9 cellular contexts compared by ENCODE assay signal in the genomic region with DNA sequence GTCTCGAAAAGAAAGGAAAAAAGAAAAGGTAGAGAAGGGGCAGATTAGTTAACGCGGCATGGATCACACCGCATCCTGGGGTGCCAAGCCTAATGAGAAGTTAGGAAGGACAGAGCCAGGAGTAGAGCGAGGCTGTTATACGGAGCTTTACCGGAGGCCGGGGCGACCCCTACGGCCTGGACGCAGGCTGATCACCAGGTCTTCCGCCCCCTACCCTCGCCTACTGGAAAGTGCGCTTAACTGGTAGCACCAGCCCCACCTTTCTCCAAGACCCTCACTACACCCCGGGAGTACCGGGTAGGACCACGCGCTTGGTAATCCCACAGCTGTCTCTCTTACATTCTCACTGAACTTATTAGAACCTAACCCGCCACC. TPM values are rescaled to one million over a fixed set of nuclear protein-coding genes. Genes with fewer than 3 reads are reported as not detected.
A peak's percentile ranks its signal among the peaks of the same experiment; 100 is the strongest.
DNase-seq lines count a peak whose midpoint lies in the region; ATAC-seq and TF ChIP-seq lines count a peak whose summit lies in the region.
"Had no signal": no experiment of that assay in that cellular context is flagged by ENCODE, and none has a peak within 500 bp of the region (broad histone marks: within the 10 kb centered on the region; RNA-seq: fewer than 3 reads in every experiment).

No MANE protein-coding gene starts in this region.

- no peak for TF ChIP-seq POLR2A in esophagus squamous epithelium (IDR thresholded peaks at IDR 0.05)

- H3K36me3 ChIP-seq in ES-I3 (ENCODE audit: insufficient read depth, low read length) (peaks cover 6% of the 10 kb centered on the region), SK-N-MC (ENCODE audit: insufficient read depth, low read length) (no peaks in the 10 kb centered on the region), esophagus squamous epithelium (peaks cover 0 to 28% (median 0%) of the 10 kb centered on the region in 3 donors)

- H3K27me3 ChIP-seq in esophagus squamous epithelium, result no peaks in the 10 kb centered on the region

- no peaks in the 10 kb centered on the region for H3K4me1 ChIP-seq in ES-I3 (ENCODE audit: insufficient read depth, low read length)
- H3K4me1 ChIP-seq in esophagus squamous epithelium, result peaks cover 0 to 42% (median 5%) of the 10 kb centered on the region in 3 donors

- DNase-seq in H4 (ENCODE audit: low spot score), result peak; percentile 11
- DNase-seq in SK-N-MC (ENCODE audit: low read depth, low spot score), result no peak
- DNase-seq in esophagus squamous epithelium (lab: John Stamatoyannopoulos, UW), result no peak
- DNase-seq in neural crest cell (ENCODE audit: low read depth, low spot score), result peak; percentile 33
- DNase-seq in G401 (ENCODE audit: low spot score), result no peak
- no peak for DNase-seq in medulla oblongata (ENCODE audit: extremely low spot score)

- peaks cover 13% of the 10 kb centered on the region for H3K36me3 Mint-ChIP-seq in neural crest cell (ENCODE audit: low read depth)

- WGBS in esophagus squamous epithelium, 2 donors, result 1% methylated on average over 19 of the region's 19 CpGs

- peaks cover 6% of the 10 kb centered on the region for H3K9me3 Mint-ChIP-seq in neural crest cell

- H3K4me1 Mint-ChIP-seq in neural crest cell, result peaks cover 47% of the 10 kb centered on the region

- H3K9ac ChIP-seq in ES-I3 (ENCODE audit: low read depth, low read length) (peak overlapping the region; percentile 86), SK-N-MC (ENCODE audit: insufficient read length) (no peak overlapping the region)

- H3K4me3 ChIP-seq in SK-N-MC (peak overlapping the region; percentile 80), esophagus squamous epithelium (peak overlapping the region; percentile 71 to 91 (median 85))

- peaks cover 12% of the 10 kb centered on the region for H3K27me3 Mint-ChIP-seq in neural crest cell (ENCODE audit: low read depth)

- TF ChIP-seq CTCF in esophagus squamous epithelium (IDR thresholded peaks at IDR 0.05) (no peak), neural crest cell (conservative IDR thresholded peaks at IDR 0.05) (no peak)

- peak overlapping the region; percentile 99 for H3K4me3 Mint-ChIP-seq in neural crest cell

- H3K9me3 ChIP-seq in ES-I3 (ENCODE audit: control insufficient read depth, insufficient read depth, low read length) (peaks cover 3% of the 10 kb centered on the region), SK-N-MC (ENCODE audit: low read depth, low read length) (no peaks in the 10 kb centered on the region; the same call in 1 of the 2 replicates), esophagus squamous epithelium (peaks cover 0 to 4% (median 0%) of the 10 kb centered on the region in 3 donors)

- peak overlapping the region; percentile 97 for H3K27ac Mint-ChIP-seq in neural crest cell (ENCODE audit: unreplicated experiment)

- H3K27ac ChIP-seq in SK-N-MC (peak overlapping the region; percentile 16; the same call in 1 of the 2 replicates), esophagus squamous epithelium (peak overlapping the region; percentile 96 to 98 (median 98))

- in situ Hi-C loops in G401 (cut with HindIII; ENCODE audit: low sequenced_read_pairs), result no loop called here

- no peak for ATAC-seq in HG03159 (IDR thresholded peaks at IDR 0.05; ENCODE audit: unreplicated experiment)

- intact Hi-C loops in esophagus squamous epithelium (cut with DNase I), result no loop called here

RNA-seq across cellular contexts. Expression of a gene that starts 33.8 kb away (rescaled TPM):
- 21.3 and 35.5 TPM in 2 replicates for total RNA-seq in H4 (2014; rRNA removed; shearing (Covaris generic))
- total RNA-seq in esophagus squamous epithelium (10 to 100 TPM; 16.0 to 21.4 (median 18.2) TPM), neural crest cell (101 and 109 TPM in 2 replicates)
- 17.8 and 18.4 TPM in 2 replicates for total RNA-seq in G401 (2014; rRNA removed; shearing (Covaris generic))

RNA-seq across cellular contexts. Expression of a gene that starts 34.0 kb away (rescaled TPM):
- total RNA-seq in H4 (2014; rRNA removed; shearing (Covaris generic)), result 1.2 and 2.8 TPM in 2 replicates
- total RNA-seq in esophagus squamous epithelium (1 to 10 TPM in 1 of 4 donors, under 1 TPM in 3; 0.15 to 2.6 (median 0.65) TPM), neural crest cell (2.5 and 2.9 TPM in 2 replicates)
- total RNA-seq in G401 (2014; rRNA removed; shearing (Covaris generic)), result 1.6 and 2.6 TPM in 2 replicates

RNA-seq across cellular contexts. Expression of a gene that starts 44.5 kb away (rescaled TPM):
- total RNA-seq in H4 (2014; rRNA removed; shearing (Covaris generic)), result not detected in 2 replicates
- total RNA-seq in esophagus squamous epithelium, result under 1 TPM in 1 of 4 donors, not detected in 3; 0.50 TPM
- total RNA-seq in neural crest cell, result not detected in 2 replicates
- total RNA-seq in G401 (2014; rRNA removed; shearing (Covaris generic)), result not detected in 2 replicates
- total RNA-seq: temporal lobe had no signal

Comparison
In these comparisons a context has a peak if more than half of its experiments do, and no peak if none do; other contexts are left out.
1. DNase-seq: peak in H4 (single experiment) and neural crest cell (single experiment); none in SK-N-MC (single experiment), esophagus squamous epithelium (single experiment), G401 (single experiment) and medulla oblongata (single experiment).